In genomic region chr15:43118276-43118675, GRCh38 we compare ENCODE assay signal across 14 cellular contexts.
"Had no signal": no experiment of that assay in that cellular context is flagged by ENCODE, and none has a peak within 500 bp of the region (broad histone marks: within the 10 kb centered on the region; RNA-seq: fewer than 3 reads in every experiment).

No MANE protein-coding gene starts in this region.

- H2AFZ ChIP-seq: hepatocyte had no signal

- H3K4me2 ChIP-seq: hepatocyte had no signal

- H3K27ac ChIP-seq: cardiac muscle cell, hepatocyte, thyroid gland, WERI-Rb-1 had no signal

- H3K9me3 Mint-ChIP-seq: activated CD4-positive, alpha-beta memory T cell treated with anti-CD3 and anti-CD28 coated beads, Interleukin-2, amount 10 ng/mL, durations not matched to agents 7 days and 5 days; activated naive CD4-positive, alpha-beta T cell treated with anti-CD3 and anti-CD28 coated beads, Interleukin-2, amount 50 U/mL, for 24 hours; neural crest cell; T-helper 1 cell treated with Interleukin-12 subunit alpha and Interleukin-12 subunit beta and Interleukin-4 antibody, amounts not matched to agents 30 μg/mL and 1 μg/mL, for 36 hours had no signal

- H3K27me3 ChIP-seq: thyroid gland had no signal

- H3K4me3 Mint-ChIP-seq: activated CD4-positive, alpha-beta memory T cell treated with anti-CD3 and anti-CD28 coated beads, Interleukin-2, amount 10 ng/mL, durations not matched to agents 7 days and 5 days; activated naive CD4-positive, alpha-beta T cell treated with anti-CD3 and anti-CD28 coated beads, Interleukin-2, amount 50 U/mL, for 24 hours; neural crest cell; T-helper 1 cell treated with Interleukin-12 subunit alpha and Interleukin-12 subunit beta and Interleukin-4 antibody, amounts not matched to agents 30 μg/mL and 1 μg/mL, for 36 hours had no signal

- H3K27ac Mint-ChIP-seq: activated CD4-positive, alpha-beta memory T cell treated with anti-CD3 and anti-CD28 coated beads, Interleukin-2, amount 10 ng/mL, durations not matched to agents 7 days and 5 days; activated naive CD4-positive, alpha-beta T cell treated with anti-CD3 and anti-CD28 coated beads, Interleukin-2, amount 50 U/mL, for 24 hours; T-helper 1 cell treated with Interleukin-12 subunit alpha and Interleukin-12 subunit beta and Interleukin-4 antibody, amounts not matched to agents 30 μg/mL and 1 μg/mL, for 36 hours had no signal

- H3K36me3 Mint-ChIP-seq: activated naive CD4-positive, alpha-beta T cell treated with anti-CD3 and anti-CD28 coated beads, Interleukin-2, amount 50 U/mL, for 24 hours had no signal

- ATAC-seq: left ventricle myocardium superior, sciatic nerve had no signal

- DNase-seq: activated CD4-positive, alpha-beta memory T cell treated with anti-CD3 and anti-CD28 coated beads, Interleukin-2, amount 10 ng/mL, durations not matched to agents 7 days and 5 days; activated CD4-positive, alpha-beta T cell treated with anti-CD3 and anti-CD28 coated beads for 4 hours; activated effector memory CD4-positive, alpha-beta T cell treated with anti-CD3 and anti-CD28 coated beads, Interleukin-2, amount 50 U/mL, for 16 hours; activated T-cell treated with anti-CD3 and anti-CD28 coated beads, Interleukin-2, amount 50 U/mL, for 48 hours; left ventricle myocardium superior; stimulated activated CD4-positive, alpha-beta T cell treated with anti-CD3 and anti-CD28 coated beads, Interleukin-1b, Interleukin-23, amount 100 ng/mL, for 48 hours; thyroid gland; WERI-Rb-1 had no signal

- H3K36me3 ChIP-seq: cardiac muscle cell, thyroid gland, WERI-Rb-1 had no signal

- H3K4me3 ChIP-seq: cardiac muscle cell, hepatocyte, thyroid gland had no signal

- H3K79me2 ChIP-seq: hepatocyte had no signal

- H3K9me3 ChIP-seq: thyroid gland had no signal
